9 cellular contexts compared by ENCODE assay signal in genomic region chr2:29223851-29224692, GRCh38.
DNase-seq lines count a peak whose midpoint lies in the region; ATAC-seq and TF ChIP-seq lines count a peak whose summit lies in the region.
"Had no signal": no experiment of that assay in that cellular context is flagged by ENCODE, and none has a peak within 500 bp of the region (broad histone marks: within the 10 kb centered on the region; RNA-seq: fewer than 3 reads in every experiment).

No MANE protein-coding gene starts in this region.

- no peak overlapping the region for H3K4me3 ChIP-seq in foreskin fibroblast (ENCODE audit: low read depth in 1 of 2, low read length in 2 of 2)

- DNase-seq in EL, result peak; percentile 41
- peak; percentile 96 for DNase-seq in RPMI7951 (ENCODE audit: low read depth)
- peak; percentile 38 to 64 for DNase-seq in foreskin fibroblast
- DNase-seq in renal cortical epithelial cell (ENCODE audit: low read depth), result peak; percentile 41
- no peak for DNase-seq in T-helper 9 cell
- DNase-seq: activated CD4-positive, alpha-beta memory T cell treated with anti-CD3 and anti-CD28 coated beads for 36 hours had no signal

- ATAC-seq in HG02798 (IDR thresholded peaks at IDR 0.05; ENCODE audit: poor library complexity, unreplicated experiment) (no peak), HG03460 (IDR thresholded peaks at IDR 0.05; ENCODE audit: unreplicated experiment) (no peak), HG03097 (IDR thresholded peaks at IDR 0.05; ENCODE audit: low FRiP score, unreplicated experiment) (no peak)

- no peak for TF ChIP-seq CTCF in foreskin fibroblast (IDR thresholded peaks at IDR 0.05; ENCODE audit: low read depth, low read length)
